ENCODE assay signal across 9 cellular contexts in the genomic region with DNA sequence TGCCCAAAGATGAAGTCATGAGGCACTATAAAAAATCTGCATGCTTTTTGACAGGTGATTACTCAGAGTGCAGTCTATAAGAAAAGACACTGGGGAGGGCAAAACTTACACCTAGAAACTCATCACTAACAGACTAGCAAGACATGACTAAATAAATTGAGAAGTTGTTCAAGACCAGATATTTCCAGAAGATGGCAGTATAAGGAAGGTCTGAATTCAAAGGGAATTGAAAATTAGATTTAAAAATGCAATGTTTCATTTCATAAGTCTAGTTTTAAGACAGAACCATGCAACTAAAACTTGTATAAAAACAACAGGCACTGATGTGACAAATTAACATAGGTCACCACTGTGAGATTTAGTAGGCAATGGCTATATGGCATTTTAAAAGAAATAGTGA.
DNase-seq lines count a peak whose midpoint lies in the region; ATAC-seq lines count a peak whose summit lies in the region.
"Had no signal": no experiment of that assay in that cellular context is flagged by ENCODE, and none has a peak within 500 bp of the region (broad histone marks: within the 10 kb centered on the region; RNA-seq: fewer than 3 reads in every experiment).

No MANE protein-coding gene starts in this region.

- H3K9me3 ChIP-seq in effector memory CD4-positive, alpha-beta T cell (ENCODE audit: control insufficient read depth, low read length) = no peaks in the 10 kb centered on the region

- H3K36me3 ChIP-seq in effector memory CD4-positive, alpha-beta T cell (ENCODE audit: control insufficient read depth, insufficient read depth, low read length) = no peaks in the 10 kb centered on the region

- no peak overlapping the region for H3K4me3 ChIP-seq in effector memory CD4-positive, alpha-beta T cell (ENCODE audit: insufficient read depth, low read depth, low read length, poor library complexity, severe bottlenecking)

- ATAC-seq in GM18909 (IDR thresholded peaks at IDR 0.05; ENCODE audit: poor library complexity, unreplicated experiment) = no peak

- no peaks in the 10 kb centered on the region for H3K4me1 ChIP-seq in effector memory CD4-positive, alpha-beta T cell (ENCODE audit: control insufficient read depth, insufficient read depth, low read length, poor library complexity, severe bottlenecking)

- no peak overlapping the region for H3K27ac ChIP-seq in effector memory CD4-positive, alpha-beta T cell (ENCODE audit: insufficient read depth, low read length, poor library complexity, severe bottlenecking)

- H3K27me3 ChIP-seq in effector memory CD4-positive, alpha-beta T cell (replicated peaks; ENCODE audit: control insufficient read depth, insufficient read depth, low read length, poor library complexity, severe bottlenecking) = no peaks in the 10 kb centered on the region

- DNase-seq in NCI-H1092 treated with DMSO at 0.1 percent for 48 hours (lab: John Stamatoyannopoulos, UW) = peak; percentile 13
- no peak for DNase-seq in NCI-H1092 (lab: John Stamatoyannopoulos, UW)
- DNase-seq in NCI-H1417 treated with DMSO at 0.1 percent for 48 hours (lab: John Stamatoyannopoulos, UW) = peak; percentile 33
- peak; percentile 23 for DNase-seq in dermis blood vessel endothelial cell
- DNase-seq in pons (ENCODE audit: low spot score) = peak; percentile 2
- DNase-seq in HuH-7 (ENCODE audit: low spot score) = no peak
- DNase-seq in effector memory CD4-positive, alpha-beta T cell = no peak
- DNase-seq: activated gamma-delta T cell had no signal

Comparison
In these comparisons a context has a peak if more than half of its experiments do, and no peak if none do; other contexts are left out.
1. DNase-seq: peak in NCI-H1092 treated with DMSO at 0.1 percent for 48 hours (single experiment), NCI-H1417 treated with DMSO at 0.1 percent for 48 hours (single experiment), dermis blood vessel endothelial cell (single experiment) and pons (single experiment); none in NCI-H1092 (single experiment), HuH-7 (single experiment) and effector memory CD4-positive, alpha-beta T cell (0 of 3).